16 cellular contexts compared by ENCODE assay signal in the genomic region with DNA sequence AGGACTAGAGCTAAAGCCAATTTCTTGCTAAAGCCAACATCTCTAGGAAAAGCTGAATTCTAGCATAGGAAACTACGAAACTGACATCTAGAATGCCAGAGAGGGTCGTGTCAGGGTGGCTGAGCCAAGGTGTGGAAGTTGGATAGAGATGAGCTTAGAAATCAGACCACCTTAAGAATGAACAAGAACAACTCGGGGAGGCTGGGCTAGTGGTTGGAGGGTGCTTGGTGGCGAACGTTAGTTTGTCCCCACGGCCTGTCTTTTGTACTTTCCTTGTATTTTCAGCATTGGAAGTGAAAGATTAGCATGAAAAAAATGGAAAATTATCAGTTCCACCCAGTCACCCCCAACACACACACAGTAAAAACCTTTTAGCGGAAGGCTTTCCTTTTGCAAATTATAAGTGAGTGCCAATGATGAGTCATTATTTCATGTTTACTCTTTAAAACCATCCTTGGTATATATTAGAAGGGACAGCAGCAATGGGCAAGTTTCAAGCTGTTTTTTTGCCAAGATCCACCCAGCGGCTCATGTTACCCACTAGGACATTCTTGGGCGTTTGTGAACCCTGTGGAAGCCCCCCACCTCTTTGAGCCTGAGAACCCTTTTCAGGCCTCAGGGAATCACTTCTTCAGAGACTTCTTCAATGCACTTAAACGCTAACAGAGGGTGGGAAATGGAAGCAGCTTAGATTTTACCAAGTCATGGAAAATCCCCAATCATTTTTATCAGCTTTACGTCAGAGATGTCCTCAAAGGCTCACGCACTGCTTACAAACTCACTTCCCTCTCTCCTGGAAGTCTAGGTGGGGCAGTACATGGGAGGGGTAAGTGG. TPM values are rescaled to one million over a fixed set of nuclear protein-coding genes. Genes with fewer than 3 reads are reported as not detected.
DNase-seq lines count a peak whose midpoint lies in the region; ATAC-seq and TF ChIP-seq lines count a peak whose summit lies in the region.
"Had no signal": no experiment of that assay in that cellular context is flagged by ENCODE, and none has a peak within 500 bp of the region (broad histone marks: within the 10 kb centered on the region; RNA-seq: fewer than 3 reads in every experiment).

No MANE protein-coding gene starts in this region.

- H3K36me3 ChIP-seq in adipocyte (ENCODE audit: control insufficient read depth, insufficient read depth, low read length, severe bottlenecking) (no peaks in the 10 kb centered on the region), hepatocyte (replicated peaks; ENCODE audit: insufficient read depth, low read depth) (no peaks in the 10 kb centered on the region), gastrocnemius medialis (no peaks in the 10 kb centered on the region)
- H3K36me3 ChIP-seq: ascending aorta, neutrophil had no signal

- H4K20me1 ChIP-seq in hepatocyte (ENCODE audit: insufficient read depth, poor library complexity, severe bottlenecking), result no peaks in the 10 kb centered on the region

- H3K4me1 ChIP-seq in adipocyte (ENCODE audit: control insufficient read depth, insufficient read depth, low read length) (no peaks in the 10 kb centered on the region), hepatocyte (ENCODE audit: insufficient read depth) (no peaks in the 10 kb centered on the region), gastrocnemius medialis (no peaks in the 10 kb centered on the region)

- WGBS in hepatocyte (ENCODE audit: low lambda C conversion rate, missing lambda C conversion rate), result 54% methylated on average over 12 of the region's 12 CpGs

- TF ChIP-seq POLR2A in gastrocnemius medialis (IDR thresholded peaks at IDR 0.05), result no peak

- H3K27ac ChIP-seq in hepatocyte (peak overlapping the region; percentile 76), gastrocnemius medialis (no peak overlapping the region)
- H3K27ac ChIP-seq: neutrophil had no signal

- no peak overlapping the region for H3K4me2 ChIP-seq in hepatocyte

- H3K9me3 ChIP-seq in adipocyte (ENCODE audit: control insufficient read depth, low read length), result peaks cover 3% of the 10 kb centered on the region
- H3K9me3 ChIP-seq in hepatocyte (ENCODE audit: low read depth), result no peaks in the 10 kb centered on the region
- no peaks in the 10 kb centered on the region for H3K9me3 ChIP-seq in gastrocnemius medialis
- H3K9me3 ChIP-seq: ascending aorta, neutrophil had no signal

- H3K27me3 ChIP-seq in adipocyte (replicated peaks; ENCODE audit: control insufficient read depth, insufficient read depth, low read length) (peaks cover 12% of the 10 kb centered on the region), hepatocyte (no peaks in the 10 kb centered on the region), gastrocnemius medialis (no peaks in the 10 kb centered on the region)
- H3K27me3 ChIP-seq: ascending aorta, neutrophil had no signal

- H2AFZ ChIP-seq in hepatocyte, result no peak overlapping the region

- no peak overlapping the region for H3K9ac ChIP-seq in adipocyte (ENCODE audit: low read length)

- peak; percentile 69 for DNase-seq in A172 (ENCODE audit: low spot score)
- peak; percentile 11 for DNase-seq in HFF-Myc (ENCODE audit: extremely low read depth, low read depth)
- DNase-seq in adipocyte (ENCODE audit: low read depth), result peak; percentile 75
- peak; percentile 38 for DNase-seq in hepatocyte (ENCODE audit: low spot score)
- no peak for DNase-seq in SW 1271 (lab: John Stamatoyannopoulos, UW)
- DNase-seq in stimulated activated CD4-positive, alpha-beta T cell treated with anti-CD3 and anti-CD28 coated beads, Interleukin-4, amount 100 ng/mL, for 1 hour, result no peak
- no peak for DNase-seq in gastrocnemius medialis
- DNase-seq: C1 segment of cervical spinal cord; NCI-H524; stimulated activated CD4-positive, alpha-beta T cell treated with anti-CD3 and anti-CD28 coated beads, Interleukin-1b, Interleukin-23, amount 100 ng/mL, for 48 hours; stimulated activated naive CD4-positive, alpha-beta T cell; T-helper 9 cell had no signal

- intact Hi-C loops in gastrocnemius medialis (cut with DNase I; ENCODE audit: low total_unique reads), result no loop called here

- H3K4me3 ChIP-seq in HFF-Myc (replicated peaks; ENCODE audit: low read depth, low read length) (no peak overlapping the region), adipocyte (ENCODE audit: low read length) (no peak overlapping the region), hepatocyte (no peak overlapping the region), gastrocnemius medialis (no peak overlapping the region)
- H3K4me3 ChIP-seq: ascending aorta had no signal

- TF ChIP-seq CTCF in HFF-Myc (IDR thresholded peaks at IDR 0.05; ENCODE audit: low read depth, low read length, missing control alignments) (no peak), hepatocyte (IDR thresholded peaks at IDR 0.05; ENCODE audit: poor library complexity) (no peak), gastrocnemius medialis (IDR thresholded peaks at IDR 0.05 in 4 of 5, conservative IDR thresholded peaks at IDR 0.05 in 1 of 5) (no peak)

- no peaks in the 10 kb centered on the region for H3K79me2 ChIP-seq in hepatocyte

- ATAC-seq in GM18861 (IDR thresholded peaks at IDR 0.05; ENCODE audit: unreplicated experiment) (no peak), gastrocnemius medialis (no peak)
- ATAC-seq: esophagus mucosa had no signal

- in situ Hi-C loops in gastrocnemius medialis (cut with MboI; ENCODE audit: low sequenced_read_pairs in 4 of 4), result no loop called here

- H3K9me2 ChIP-seq in hepatocyte (replicated peaks; ENCODE audit: insufficient read depth), result no peaks in the 10 kb centered on the region

RNA-seq across cellular contexts. Expression of a gene that starts 4.9 kb away (rescaled TPM):
- 0.05 TPM in 1 of 2 replicates, not detected in the other for total RNA-seq in A172 (2014; rRNA removed; shearing (Covaris generic))
- total RNA-seq in hepatocyte, result 0.36 and 3.1 TPM in 2 replicates
- 0.22 and 0.57 TPM in 2 replicates for polyA plus RNA-seq in hepatocyte
- 1 to 10 TPM in 1 of 4 donors, not detected in 3; 1.8 TPM for total RNA-seq in gastrocnemius medialis
- total RNA-seq: ascending aorta, esophagus mucosa had no signal

RNA-seq across cellular contexts. Expression of a gene that starts 30.7 kb away (rescaled TPM):
- total RNA-seq in A172 (2014; rRNA removed; shearing (Covaris generic)), result not detected in 2 replicates
- total RNA-seq in hepatocyte (0.43 TPM in 1 of 2 replicates, not detected in the other), gastrocnemius medialis (not detected)
- polyA plus RNA-seq in hepatocyte, result not detected in 2 replicates
- total RNA-seq: ascending aorta, esophagus mucosa had no signal

Comparison
In these comparisons a context has a peak if more than half of its experiments do, and no peak if none do; other contexts are left out.
1. DNase-seq: peak in A172 (single experiment), HFF-Myc (single experiment), adipocyte (single experiment) and hepatocyte (single experiment); none in SW 1271 (0 of 2), stimulated activated CD4-positive, alpha-beta T cell treated with anti-CD3 and anti-CD28 coated beads, Interleukin-4, amount 100 ng/mL, for 1 hour (single experiment) and gastrocnemius medialis (0 of 2).